22 cellular contexts compared by ENCODE assay signal in genomic region chr17:20211246-20211645, GRCh38.
"Had no signal": no experiment of that assay in that cellular context is flagged by ENCODE, and none has a peak within 500 bp of the region (broad histone marks: within the 10 kb centered on the region; RNA-seq: fewer than 3 reads in every experiment).

No MANE protein-coding gene starts in this region.

- H3K9ac ChIP-seq: neural progenitor cell, parathyroid adenoma had no signal

- ATAC-seq: esophagus mucosa; gastrocnemius medialis; left ventricle myocardium superior; lower lobe of right lung; sciatic nerve; stimulated activated naive CD8-positive, alpha-beta T cell treated with anti-CD3 and anti-CD28 coated beads, Interleukin-15, amount 100 ng/mL, for 72 hours had no signal

- H3K36me3 ChIP-seq: gastrocnemius medialis, lower lobe of right lung, neural progenitor cell, prostate gland, right atrium auricular region, thyroid gland had no signal

- H3K9me3 ChIP-seq: gastrocnemius medialis, lower lobe of right lung, prostate gland, right atrium auricular region, thyroid gland had no signal

- H3K4me2 ChIP-seq: neural progenitor cell had no signal

- DNase-seq: cerebellar nuclear complex; effector CD8-positive, alpha-beta T cell; endodermal cell; foreskin fibroblast; gastrocnemius medialis; left ventricle myocardium superior; lower lobe of right lung; naive B cell; stimulated activated CD4-positive, alpha-beta T cell treated with anti-CD3 and anti-CD28 coated beads, Interleukin-15, amount 100 ng/mL, for 24 hours; stimulated activated CD4-positive, alpha-beta T cell treated with anti-CD3 and anti-CD28 coated beads, Interleukin-2, amount 100 ng/mL, for 48 hours; stimulated activated naive CD4-positive, alpha-beta T cell; stimulated activated naive CD8-positive, alpha-beta T cell treated with anti-CD3 and anti-CD28 coated beads, Interleukin-15, amount 100 ng/mL, for 72 hours; thyroid gland had no signal

- H3K4me1 ChIP-seq: gastrocnemius medialis, parathyroid adenoma, prostate gland, right atrium auricular region had no signal

- H3K79me2 ChIP-seq: parathyroid adenoma had no signal

- FAIRE-seq: colon, keratinocyte had no signal

- H2AFZ ChIP-seq: neural progenitor cell, parathyroid adenoma had no signal

- H3K4me3 ChIP-seq: gastrocnemius medialis, lower lobe of right lung, neural progenitor cell, prostate gland, right atrium auricular region, thyroid gland had no signal

- H3K27ac ChIP-seq: epithelial cell of prostate, gastrocnemius medialis, lower lobe of right lung, neural progenitor cell, parathyroid adenoma, prostate gland, right atrium auricular region, thyroid gland had no signal

- H3K27me3 ChIP-seq: gastrocnemius medialis, neural progenitor cell, right atrium auricular region, thyroid gland had no signal
